In genomic region chr4:151175204-151175603, GRCh38 we compare ENCODE assay signal across 25 cellular contexts.
DNase-seq lines count a peak whose midpoint lies in the region; ATAC-seq and TF ChIP-seq lines count a peak whose summit lies in the region.
"Had no signal": no experiment of that assay in that cellular context is flagged by ENCODE, and none has a peak within 500 bp of the region (broad histone marks: within the 10 kb centered on the region; RNA-seq: fewer than 3 reads in every experiment).

No MANE protein-coding gene starts in this region.

- TF ChIP-seq CTCF in right atrium auricular region (IDR thresholded peaks at IDR 0.05) = no peak
- TF ChIP-seq CTCF in left ventricle myocardium inferior (IDR thresholded peaks at IDR 0.05; ENCODE audit: borderline replicate concordance) = no peak
- TF ChIP-seq CTCF in smooth muscle cell (IDR thresholded peaks at IDR 0.05; ENCODE audit: borderline replicate concordance, insufficient read depth, poor library complexity, severe bottlenecking) = no peak
- TF ChIP-seq CTCF in GM13977 (IDR thresholded peaks at IDR 0.05; ENCODE audit: extremely low read depth, insufficient read depth, missing control alignments) = no peak
- TF ChIP-seq CTCF in natural killer cell (IDR thresholded peaks at IDR 0.05) = no peak
- no peak for TF ChIP-seq CTCF in CD8-positive, alpha-beta T cell (IDR thresholded peaks at IDR 0.05)

- H2AFZ ChIP-seq in smooth muscle cell (ENCODE audit: low read depth) = no peak overlapping the region
- H2AFZ ChIP-seq: GM23248 had no signal

- peaks cover 0 to 29% of the 10 kb centered on the region in 2 donors for H3K4me1 ChIP-seq in right atrium auricular region
- H3K4me1 ChIP-seq in left ventricle myocardium inferior = peaks cover 52% of the 10 kb centered on the region
- peaks cover 13% of the 10 kb centered on the region for H3K4me1 ChIP-seq in smooth muscle cell (ENCODE audit: low read depth)
- H3K4me1 ChIP-seq in CD8-positive, alpha-beta T cell (ENCODE audit: insufficient read depth, low read length) = no peaks in the 10 kb centered on the region
- H3K4me1 ChIP-seq: A549, body of pancreas, SJCRH30, spleen had no signal

- peaks cover 32% of the 10 kb centered on the region for H3K36me3 ChIP-seq in right atrium auricular region
- H3K36me3 ChIP-seq in left ventricle myocardium inferior = peaks cover 43% of the 10 kb centered on the region
- H3K36me3 ChIP-seq in smooth muscle cell (ENCODE audit: low read depth) = no peaks in the 10 kb centered on the region
- H3K36me3 ChIP-seq in CD8-positive, alpha-beta T cell (ENCODE audit: insufficient read depth, low read length) = no peaks in the 10 kb centered on the region
- H3K36me3 ChIP-seq: SJCRH30 had no signal

- no peaks in the 10 kb centered on the region for H3K36me3 Mint-ChIP-seq in natural killer cell
- no peaks in the 10 kb centered on the region for H3K36me3 Mint-ChIP-seq in CD8-positive, alpha-beta T cell
- H3K36me3 Mint-ChIP-seq: CD4-positive, alpha-beta memory T cell; naive thymus-derived CD8-positive, alpha-beta T cell had no signal

- peak overlapping the region; percentile 3 for H3K4me2 ChIP-seq in smooth muscle cell
- H3K4me2 ChIP-seq: A549 had no signal

- peaks cover 9 to 11% of the 10 kb centered on the region in 2 donors for H3K27me3 Mint-ChIP-seq in natural killer cell (ENCODE audit: low read depth in 2 of 2)
- H3K27me3 Mint-ChIP-seq in CD8-positive, alpha-beta T cell (ENCODE audit: low read depth) = peaks cover 6% of the 10 kb centered on the region
- H3K27me3 Mint-ChIP-seq: activated T-cell treated with anti-CD3 and anti-CD28 coated beads, Interleukin-2, amount 50 U/mL, for 24 hours had no signal

- CTCF ChIA-PET in CD8-positive, alpha-beta T cell (lab: Charles Lee) = no interaction called here

- no peaks in the 10 kb centered on the region for H3K9me3 Mint-ChIP-seq in natural killer cell
- no peaks in the 10 kb centered on the region for H3K9me3 Mint-ChIP-seq in CD8-positive, alpha-beta T cell
- H3K9me3 Mint-ChIP-seq: activated CD4-positive, alpha-beta T cell treated with anti-CD3 and anti-CD28 coated beads, Interleukin-2, amount 10 ng/mL, durations not matched to agents 7 days and 5 days; activated T-cell treated with anti-CD3 and anti-CD28 coated beads, Interleukin-2, amount 50 U/mL, for 24 hours; naive thymus-derived CD8-positive, alpha-beta T cell; WTC11 had no signal

- DNase-seq in left cardiac atrium (no peak), right atrium auricular region (ENCODE audit: low spot score) (no peak), left ventricle myocardium inferior (no peak), smooth muscle cell (lab: John Stamatoyannopoulos, UW; ENCODE audit: unreplicated experiment) (no peak), GM13977 (ENCODE audit: low spot score) (no peak), natural killer cell (no peak)
- DNase-seq in CD8-positive, alpha-beta T cell = no peak
- DNase-seq: activated CD4-positive, alpha-beta T cell treated with anti-CD3 and anti-CD28 coated beads, Interleukin-2, amount 10 ng/mL, durations not matched to agents 7 days and 5 days; activated gamma-delta T cell treated with Interleukin-2 at 50 U/mL for 16 hours; activated T-cell treated with anti-CD3 and anti-CD28 coated beads, Interleukin-2, amount 50 U/mL, for 24 hours; AML-193; body of pancreas; CD4-positive, alpha-beta memory T cell; GM23248; Kasumi-1; naive thymus-derived CD8-positive, alpha-beta T cell; NCI-H1694; NCI-H524 treated with DMSO at 0.1 percent for 48 hours; Peyer's patch; SJCRH30; spleen had no signal

- no peak overlapping the region for H3K4me3 Mint-ChIP-seq in natural killer cell
- H3K4me3 Mint-ChIP-seq in CD8-positive, alpha-beta T cell = no peak overlapping the region
- H3K4me3 Mint-ChIP-seq: activated CD4-positive, alpha-beta T cell treated with anti-CD3 and anti-CD28 coated beads, Interleukin-2, amount 10 ng/mL, durations not matched to agents 7 days and 5 days; activated T-cell treated with anti-CD3 and anti-CD28 coated beads, Interleukin-2, amount 50 U/mL, for 24 hours; CD4-positive, alpha-beta memory T cell; naive thymus-derived CD8-positive, alpha-beta T cell; WTC11 had no signal

- in situ Hi-C loops in GM13977 (cut with MboI; ENCODE audit: low pct_unique_long_range_greater_than_20kb, low sequenced_read_pairs, unreplicated experiment) = no loop called here

- H3K27me3 ChIP-seq in right atrium auricular region = no peaks in the 10 kb centered on the region
- H3K27me3 ChIP-seq in left ventricle myocardium inferior (ENCODE audit: low read depth) = no peaks in the 10 kb centered on the region
- no peaks in the 10 kb centered on the region for H3K27me3 ChIP-seq in smooth muscle cell (ENCODE audit: low read depth)
- H3K27me3 ChIP-seq in CD8-positive, alpha-beta T cell (ENCODE audit: insufficient read depth, low read length) = no peaks in the 10 kb centered on the region
- H3K27me3 ChIP-seq: body of pancreas, Peyer's patch, SJCRH30, spleen had no signal

- whole genome bisulfite sequencing in smooth muscle cell (ENCODE audit: low lambda C conversion rate) = 61% methylated on average over 6 of the region's 6 CpGs

- intact Hi-C loops in left cardiac atrium (cut with DNase I) = no loop called here
- intact Hi-C loops in left ventricle myocardium inferior (cut with micrococcal nuclease) = no loop called here
- intact Hi-C loops in natural killer cell (cut with micrococcal nuclease) = no loop called here
- intact Hi-C loops in CD8-positive, alpha-beta T cell (cut with DNase I, micrococcal nuclease) = no loop called here

- H3K27ac Mint-ChIP-seq in natural killer cell = no peak overlapping the region
- no peak overlapping the region for H3K27ac Mint-ChIP-seq in CD8-positive, alpha-beta T cell
- H3K27ac Mint-ChIP-seq: activated CD4-positive, alpha-beta T cell treated with anti-CD3 and anti-CD28 coated beads, Interleukin-2, amount 10 ng/mL, durations not matched to agents 7 days and 5 days; activated T-cell treated with anti-CD3 and anti-CD28 coated beads, Interleukin-2, amount 50 U/mL, for 24 hours; CD4-positive, alpha-beta memory T cell; naive thymus-derived CD8-positive, alpha-beta T cell; WTC11 had no signal

- no peaks in the 10 kb centered on the region for H3K79me2 ChIP-seq in smooth muscle cell (ENCODE audit: low read depth)

- H3K27ac ChIP-seq in right atrium auricular region (peak overlapping the region in 1 of 2 donors; percentile 54), left ventricle myocardium inferior (replicated peaks) (peak overlapping the region; percentile 66), smooth muscle cell (ENCODE audit: low read depth) (peak overlapping the region; percentile 7)
- H3K27ac ChIP-seq in CD8-positive, alpha-beta T cell (ENCODE audit: low read depth, low read length) = no peak overlapping the region
- H3K27ac ChIP-seq: A549, body of pancreas, epithelial cell of prostate, GM23248, SJCRH30, spleen had no signal

- H3F3A ChIP-seq in smooth muscle cell (ENCODE audit: low read depth) = peaks cover under 1% of the 10 kb centered on the region

- POLR2A ChIA-PET in CD8-positive, alpha-beta T cell (lab: Charles Lee) = no interaction called here

- H3K4me3 ChIP-seq in right atrium auricular region (no peak overlapping the region), left ventricle myocardium inferior (no peak overlapping the region), smooth muscle cell (no peak overlapping the region)
- no peak overlapping the region for H3K4me3 ChIP-seq in CD8-positive, alpha-beta T cell (ENCODE audit: low read depth, low read length)
- H3K4me3 ChIP-seq: A549, body of pancreas, GM23248, Peyer's patch, SJCRH30, spleen had no signal

- no peaks in the 10 kb centered on the region for H3K4me1 Mint-ChIP-seq in natural killer cell
- H3K4me1 Mint-ChIP-seq in CD8-positive, alpha-beta T cell (ENCODE audit: low read depth) = no peaks in the 10 kb centered on the region
- H3K4me1 Mint-ChIP-seq: activated CD4-positive, alpha-beta T cell treated with anti-CD3 and anti-CD28 coated beads, Interleukin-2, amount 10 ng/mL, durations not matched to agents 7 days and 5 days; CD4-positive, alpha-beta memory T cell; naive thymus-derived CD8-positive, alpha-beta T cell had no signal

- no peaks in the 10 kb centered on the region for H3K9me3 ChIP-seq in right atrium auricular region
- H3K9me3 ChIP-seq in left ventricle myocardium inferior (replicated peaks) = no peaks in the 10 kb centered on the region
- H3K9me3 ChIP-seq in smooth muscle cell (replicated peaks; ENCODE audit: low read depth) = no peaks in the 10 kb centered on the region
- no peaks in the 10 kb centered on the region for H3K9me3 ChIP-seq in CD8-positive, alpha-beta T cell (ENCODE audit: low read length)
- H3K9me3 ChIP-seq: A549, body of pancreas, Peyer's patch, SJCRH30, spleen had no signal

- ATAC-seq in left cardiac atrium (peak; percentile 25 to 37), HG02973 (IDR thresholded peaks at IDR 0.05; ENCODE audit: unreplicated experiment) (no peak), natural killer cell (no peak)
- no peak for ATAC-seq in CD8-positive, alpha-beta T cell
- ATAC-seq: A549; body of pancreas; naive thymus-derived CD8-positive, alpha-beta T cell; WTC11 had no signal

- no peaks in the 10 kb centered on the region for H4K20me1 ChIP-seq in smooth muscle cell (ENCODE audit: low read depth)

- H3K9ac ChIP-seq in smooth muscle cell (ENCODE audit: low read depth) = no peak overlapping the region
- H3K9ac ChIP-seq: GM23248 had no signal

Comparison
In these comparisons a context has a peak if more than half of its experiments do, and no peak if none do; other contexts are left out.
1. ATAC-seq: peak in left cardiac atrium (2 of 2); none in HG02973 (single experiment), natural killer cell (0 of 3) and CD8-positive, alpha-beta T cell (single experiment).